ENCODE assay signal across 8 cellular contexts in the genomic region with DNA sequence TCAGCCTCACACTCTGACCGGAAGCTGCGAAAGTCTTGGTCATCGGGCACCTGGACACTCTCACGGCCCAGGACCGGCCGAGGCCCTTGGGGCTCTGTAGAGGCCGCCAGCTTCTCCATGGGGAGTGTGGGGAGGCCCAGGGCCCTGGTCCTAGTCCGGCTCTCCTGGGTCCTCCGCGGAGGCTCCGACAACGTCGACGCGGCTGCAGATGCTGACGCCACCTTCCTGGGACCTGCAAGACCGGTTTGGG. TPM values are rescaled to one million over a fixed set of nuclear protein-coding genes. Genes with fewer than 3 reads are reported as not detected.
A peak's percentile ranks its signal among the peaks of the same experiment; 100 is the strongest.
DNase-seq lines count a peak whose midpoint lies in the region; ATAC-seq and TF ChIP-seq lines count a peak whose summit lies in the region.

No MANE protein-coding gene starts in this region.

- CTCF ChIA-PET in WTC11 (lab: Charles Lee) = interaction anchor here (0.8 to 3.6 kb wide), 5 partner anchors 10 to 172 kb away, joined by 3 to 42 read pairs (median 4); a partner anchor contains a TSS

- peak overlapping the region; percentile 70 for H3K4me3 Mint-ChIP-seq in WTC11
- peak overlapping the region; percentile 82 for H3K4me3 Mint-ChIP-seq in stimulated activated naive B cell treated with anti-CD40 and anti-IgM and Interleukin-4, amounts not matched to agents 10 μg/mL and 1 μg/mL and 100 μg/mL, for 72 hours

- H3K4me3 ChIP-seq in iPS-15b (ENCODE audit: low read depth, low read length) = peak overlapping the region; percentile 58

- H3K36me3 Mint-ChIP-seq in WTC11 = no peaks in the 10 kb centered on the region
- H3K36me3 Mint-ChIP-seq in stimulated activated naive B cell treated with anti-CD40 and anti-IgM and Interleukin-4, amounts not matched to agents 10 μg/mL and 1 μg/mL and 100 μg/mL, for 72 hours = peaks cover 2% of the 10 kb centered on the region in 2 donors

- H3K27ac Mint-ChIP-seq in WTC11 = no peak overlapping the region
- peak overlapping the region; percentile 37 for H3K27ac Mint-ChIP-seq in stimulated activated naive B cell treated with anti-CD40 and anti-IgM and Interleukin-4, amounts not matched to agents 10 μg/mL and 1 μg/mL and 100 μg/mL, for 72 hours

- POLR2A ChIA-PET in WTC11 (lab: Charles Lee) = no interaction called here

- no peaks in the 10 kb centered on the region for H3K9me3 ChIP-seq in iPS-15b (ENCODE audit: control insufficient read depth, insufficient read depth, low read length)

- peak overlapping the region; percentile 65 for H3K9ac ChIP-seq in iPS-15b (ENCODE audit: low read depth, low read length)

- no peak for TF ChIP-seq CTCF in WTC11 (IDR thresholded peaks at IDR 0.05)

- peaks cover 25% of the 10 kb centered on the region for H3K4me1 Mint-ChIP-seq in WTC11
- H3K4me1 Mint-ChIP-seq in stimulated activated naive B cell treated with anti-CD40 and anti-IgM and Interleukin-4, amounts not matched to agents 10 μg/mL and 1 μg/mL and 100 μg/mL, for 72 hours = peaks cover 26 to 54% of the 10 kb centered on the region in 2 donors

- peak; percentile 3; the same call in 1 of the 2 replicates for ATAC-seq in WTC11
- ATAC-seq in stimulated activated naive B cell treated with anti-CD40 and anti-IgM and Interleukin-4, amounts not matched to agents 10 μg/mL and 1 μg/mL and 100 μg/mL, for 72 hours (replicated peaks) = no peak

- H3K27me3 ChIP-seq in iPS-15b (ENCODE audit: control insufficient read depth, insufficient read depth, low read length) = peaks cover 12% of the 10 kb centered on the region

- DNase-seq in DMS79 (lab: John Stamatoyannopoulos, UW) (peak; percentile 54), DMS79 treated with DMSO at 0.1 percent for 48 hours (lab: John Stamatoyannopoulos, UW) (no peak), WTC11 (ENCODE audit: low spot score) (no peak), kidney glomerular epithelial cell (lab: John Stamatoyannopoulos, UW) (no peak), KG1 (lab: John Stamatoyannopoulos, UW) (no peak), GM19238 (ENCODE audit: insufficient read length, low spot score) (no peak)
- DNase-seq in stimulated activated naive B cell treated with anti-CD40 and anti-IgM and Interleukin-4, amounts not matched to agents 10 μg/mL and 1 μg/mL and 100 μg/mL, for 72 hours = no peak

- H3K36me3 ChIP-seq in iPS-15b (ENCODE audit: control insufficient read depth, insufficient read depth, low read length) = peaks cover 3% of the 10 kb centered on the region

- no peaks in the 10 kb centered on the region for H3K9me3 Mint-ChIP-seq in WTC11
- H3K9me3 Mint-ChIP-seq in stimulated activated naive B cell treated with anti-CD40 and anti-IgM and Interleukin-4, amounts not matched to agents 10 μg/mL and 1 μg/mL and 100 μg/mL, for 72 hours = no peaks in the 10 kb centered on the region

- peaks cover 7% of the 10 kb centered on the region for H3K27me3 Mint-ChIP-seq in WTC11 (ENCODE audit: low read depth)
- peaks cover 0 to 6% of the 10 kb centered on the region in 2 donors for H3K27me3 Mint-ChIP-seq in stimulated activated naive B cell treated with anti-CD40 and anti-IgM and Interleukin-4, amounts not matched to agents 10 μg/mL and 1 μg/mL and 100 μg/mL, for 72 hours

- peaks cover 4% of the 10 kb centered on the region for H3K4me1 ChIP-seq in iPS-15b (ENCODE audit: control insufficient read depth, insufficient read depth, low read length)

TF ChIP-seq in WTC11, 78 proteins besides CTCF, POLR2A, EP300 and RAD21:
- TF ChIP-seq, protein P1, sequence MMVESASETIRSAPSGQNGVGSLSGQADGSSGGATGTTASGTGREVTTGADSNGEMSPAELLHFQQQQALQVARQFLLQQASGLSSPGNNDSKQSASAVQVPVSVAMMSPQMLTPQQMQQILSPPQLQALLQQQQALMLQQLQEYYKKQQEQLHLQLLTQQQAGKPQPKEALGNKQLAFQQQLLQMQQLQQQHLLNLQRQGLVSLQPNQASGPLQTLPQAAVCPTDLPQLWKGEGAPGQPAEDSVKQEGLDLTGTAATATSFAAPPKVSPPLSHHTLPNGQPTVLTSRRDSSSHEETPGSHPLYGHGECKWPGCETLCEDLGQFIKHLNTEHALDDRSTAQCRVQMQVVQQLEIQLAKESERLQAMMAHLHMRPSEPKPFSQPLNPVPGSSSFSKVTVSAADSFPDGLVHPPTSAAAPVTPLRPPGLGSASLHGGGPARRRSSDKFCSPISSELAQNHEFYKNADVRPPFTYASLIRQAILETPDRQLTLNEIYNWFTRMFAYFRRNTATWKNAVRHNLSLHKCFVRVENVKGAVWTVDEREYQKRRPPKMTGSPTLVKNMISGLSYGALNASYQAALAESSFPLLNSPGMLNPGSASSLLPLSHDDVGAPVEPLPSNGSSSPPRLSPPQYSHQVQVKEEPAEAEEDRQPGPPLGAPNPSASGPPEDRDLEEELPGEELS (CRISPR knock-in tag; IDR thresholded peaks at IDR 0.05) = no peak
- TF ChIP-seq, protein P2, sequence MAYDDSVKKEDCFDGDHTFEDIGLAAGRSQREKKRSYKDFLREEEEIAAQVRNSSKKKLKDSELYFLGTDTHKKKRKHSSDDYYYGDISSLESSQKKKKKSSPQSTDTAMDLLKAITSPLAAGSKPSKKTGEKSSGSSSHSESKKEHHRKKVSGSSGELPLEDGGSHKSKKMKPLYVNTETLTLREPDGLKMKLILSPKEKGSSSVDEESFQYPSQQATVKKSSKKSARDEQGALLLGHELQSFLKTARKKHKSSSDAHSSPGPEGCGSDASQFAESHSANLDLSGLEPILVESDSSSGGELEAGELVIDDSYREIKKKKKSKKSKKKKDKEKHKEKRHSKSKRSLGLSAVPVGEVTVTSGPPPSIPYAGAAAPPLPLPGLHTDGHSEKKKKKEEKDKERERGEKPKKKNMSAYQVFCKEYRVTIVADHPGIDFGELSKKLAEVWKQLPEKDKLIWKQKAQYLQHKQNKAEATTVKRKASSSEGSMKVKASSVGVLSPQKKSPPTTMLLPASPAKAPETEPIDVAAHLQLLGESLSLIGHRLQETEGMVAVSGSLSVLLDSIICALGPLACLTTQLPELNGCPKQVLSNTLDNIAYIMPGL (CRISPR knock-in tag; IDR thresholded peaks at IDR 0.05) = peak; percentile 48; the same call in 1 of the 2 replicates

RNA-seq across cellular contexts. Expression of a gene that starts 12.9 kb away (rescaled TPM):
- total RNA-seq in WTC11 (2021) = 32.0 to 40.9 TPM (median 36.6 TPM) in 3 replicates

RNA-seq across cellular contexts. Expression of a gene that starts 28.8 kb away (rescaled TPM):
- total RNA-seq in WTC11 (2021) = 76.4 to 98.8 TPM (median 78.3 TPM) in 3 replicates

RNA-seq across cellular contexts. Expression of a gene that starts 33.2 kb away (rescaled TPM):
- 22.2 to 29.0 TPM (median 28.6 TPM) in 3 replicates for total RNA-seq in WTC11 (2021)
